9 cellular contexts compared by ENCODE assay signal in genomic region chr4:48777739-48778138, GRCh38. TPM values are rescaled to one million over a fixed set of nuclear protein-coding genes. Genes with fewer than 3 reads are reported as not detected.
DNase-seq lines count a peak whose midpoint lies in the region; ATAC-seq, FAIRE-seq and TF ChIP-seq lines count a peak whose summit lies in the region.
"Had no signal": no experiment of that assay in that cellular context is flagged by ENCODE, and none has a peak within 500 bp of the region (broad histone marks: within the 10 kb centered on the region; RNA-seq: fewer than 3 reads in every experiment).

No MANE protein-coding gene starts in this region.

- H3K9me2 ChIP-seq in PC-3 (replicated peaks; ENCODE audit: low read length), result no peaks in the 10 kb centered on the region

- peak overlapping the region; percentile 29 for H3K27ac ChIP-seq in PC-3 (ENCODE audit: low read length)
- H3K27ac ChIP-seq in endothelial cell of umbilical vein (ENCODE audit: insufficient read depth, low read depth, low read length), result no peak overlapping the region
- H3K27ac ChIP-seq in rectal smooth muscle tissue (ENCODE audit: low read depth, low read length), result peak overlapping the region; percentile 1

- FAIRE-seq in endothelial cell of umbilical vein (lab: Jason Lieb, UNC), result no peak

- no peaks in the 10 kb centered on the region for H3K9me1 ChIP-seq in endothelial cell of umbilical vein (replicated peaks; ENCODE audit: control insufficient read depth, extremely low read depth, insufficient read depth, low read length)

- peaks cover 67% of the 10 kb centered on the region for H3K79me2 ChIP-seq in PC-3 (ENCODE audit: low read length)
- peaks cover 65% of the 10 kb centered on the region for H3K79me2 ChIP-seq in endothelial cell of umbilical vein (ENCODE audit: control insufficient read depth, insufficient read depth, low read length)

- H3K4me3 ChIP-seq in PC-3 (ENCODE audit: low read length) (peak overlapping the region; percentile 79), endothelial cell of umbilical vein (replicated peaks in 1 of 3; ENCODE audit: insufficient read depth in 1 of 3, low read depth in 1 of 3, low read length in 3 of 3) (peak overlapping the region in 2 of 3 experiments; percentile 90 to 94), rectal smooth muscle tissue (ENCODE audit: low read length) (peak overlapping the region; percentile 78)
- H3K4me3 ChIP-seq: lung had no signal

- H3K27me3 ChIP-seq in PC-3 (ENCODE audit: low read length), result no peaks in the 10 kb centered on the region
- no peaks in the 10 kb centered on the region for H3K27me3 ChIP-seq in endothelial cell of umbilical vein (ENCODE audit: control insufficient read depth in 2 of 2, insufficient read depth in 2 of 2, low read length in 2 of 2)
- H3K27me3 ChIP-seq in rectal smooth muscle tissue (ENCODE audit: control insufficient read depth, insufficient read depth, low read length), result no peaks in the 10 kb centered on the region

- H3F3A ChIP-seq in PC-3 (ENCODE audit: low read length, unreplicated experiment), result no peaks in the 10 kb centered on the region

- POLR2A ChIA-PET in PC-3 (lab: Charles Lee; ENCODE audit: unreplicated experiment), result no interaction called here
- POLR2A ChIA-PET in endothelial cell of umbilical vein (lab: Charles Lee), result no interaction called here

- intact Hi-C loops in PC-3 (cut with micrococcal nuclease) (loop anchor here (2.0 to 5.0 kb wide), 3 partner anchors 95 to 199 kb away; partner anchors contain the start of gene OCIAD2), endothelial cell of umbilical vein (cut with micrococcal nuclease) (loop anchor here (5.0 to 10.0 kb wide), 2 partner anchors 53 to 185 kb away; no protein-coding TSS in a partner anchor)

- H4K20me1 ChIP-seq in PC-3 (ENCODE audit: low read length) (peaks cover 20% of the 10 kb centered on the region), endothelial cell of umbilical vein (replicated peaks; ENCODE audit: control insufficient read depth, extremely low read depth, insufficient read depth, low read length) (peaks cover 2% of the 10 kb centered on the region)

- CTCF ChIA-PET in PC-3 (lab: Charles Lee) (no interaction called here), endothelial cell of umbilical vein (lab: Charles Lee) (interaction anchor here (1.5 kb wide), 1 partner anchor 26 kb away, joined by 3 read pairs; no protein-coding TSS in a partner anchor)

- dilution Hi-C loops in endothelial cell of umbilical vein (cut with MboI; ENCODE audit: extremely low pct_ligation_motif_present, low sequenced_read_pairs), result no loop called here

- no peak for TF ChIP-seq CTCF in PC-3 (conservative IDR thresholded peaks at IDR 0.05; ENCODE audit: low read depth, low read length)
- no peak for TF ChIP-seq CTCF in endothelial cell of umbilical vein (IDR thresholded peaks at IDR 0.05; ENCODE audit: extremely low read depth in 1 of 2, insufficient read depth in 1 of 2, low read depth in 1 of 2, low read length in 2 of 2)

- H3K9ac ChIP-seq in PC-3 (ENCODE audit: low read length) (peak overlapping the region; percentile 89), endothelial cell of umbilical vein (replicated peaks; ENCODE audit: extremely low read depth, insufficient read depth, low read length) (peak overlapping the region; percentile 98), rectal smooth muscle tissue (ENCODE audit: low read length) (no peak overlapping the region)

- no peak for ATAC-seq in PC-3
- no peak for ATAC-seq in GM21367 (IDR thresholded peaks at IDR 0.05; ENCODE audit: unreplicated experiment)
- ATAC-seq in HG02970 (IDR thresholded peaks at IDR 0.05; ENCODE audit: low FRiP score, unreplicated experiment), result no peak

- no TSS peak for BruUV-seq in PC-3 (replicated peaks; lab: Mats Ljungman, UMichigan)
- no TSS peak for BruUV-seq in endothelial cell of umbilical vein (replicated peaks; lab: Mats Ljungman, UMichigan)

- H2AFZ ChIP-seq in PC-3 (ENCODE audit: low read length) (no peak overlapping the region), endothelial cell of umbilical vein (ENCODE audit: low read depth, low read length) (no peak overlapping the region)

- TF ChIP-seq POLR2A in endothelial cell of umbilical vein (IDR thresholded peaks at IDR 0.05; ENCODE audit: low read depth, low read length), result no peak

- H3K4me2 ChIP-seq in PC-3 (ENCODE audit: low read length) (peak overlapping the region; percentile 93), endothelial cell of umbilical vein (ENCODE audit: insufficient read depth, low read length) (peak overlapping the region; percentile 90)

- DNase-seq in ELR (ENCODE audit: low read depth) (peak; percentile 6), PC-3 (peak; percentile 8), endothelial cell of umbilical vein (ENCODE audit: low read depth, low spot score) (peak; percentile 32), activated gamma-delta T cell treated with Interleukin-2 at 50 U/mL for 16 hours (no peak), CD1c-positive myeloid dendritic cell (ENCODE audit: extremely low spot score) (no peak)

- H3K36me3 ChIP-seq in PC-3 (ENCODE audit: low read depth, low read length) (no peaks in the 10 kb centered on the region), endothelial cell of umbilical vein (ENCODE audit: control insufficient read depth in 2 of 2, extremely low read depth in 1 of 2, insufficient read depth in 2 of 2, low read length in 2 of 2) (no peaks in the 10 kb centered on the region), rectal smooth muscle tissue (ENCODE audit: control insufficient read depth, insufficient read depth, low read length) (no peaks in the 10 kb centered on the region)

- H3K4me1 ChIP-seq in PC-3 (ENCODE audit: insufficient read depth, low read length) (peaks cover 35% of the 10 kb centered on the region), endothelial cell of umbilical vein (ENCODE audit: control insufficient read depth, extremely low read depth, insufficient read depth, low read length) (peaks cover 35% of the 10 kb centered on the region), rectal smooth muscle tissue (ENCODE audit: control insufficient read depth, insufficient read depth, low read length) (peaks cover 14% of the 10 kb centered on the region)

- H3K9me3 ChIP-seq in PC-3 (ENCODE audit: low read length) (no peaks in the 10 kb centered on the region), endothelial cell of umbilical vein (replicated peaks; ENCODE audit: control insufficient read depth, insufficient read depth, low read length) (no peaks in the 10 kb centered on the region)

TF ChIP-seq in endothelial cell of umbilical vein, 7 proteins besides CTCF, POLR2A, EP300 and RAD21:
- TF ChIP-seq EZH2 (IDR thresholded peaks at IDR 0.05; ENCODE audit: borderline replicate concordance, low read depth, low read length, severe bottlenecking), result no peak
- TF ChIP-seq GATA2 (IDR thresholded peaks at IDR 0.05; ENCODE audit: insufficient read depth, insufficient read length, low read depth, low read length), result peak; percentile 46

RNA-seq across cellular contexts. Expression of gene FRYL, which starts 2.3 kb away (rescaled TPM):
- 29.9 and 31.3 TPM in 2 replicates for total RNA-seq in PC-3 (2014; rRNA removed)
- total RNA-seq in endothelial cell of umbilical vein, result 79.8 and 84.9 TPM in 2 replicates
- 12.5 and 17.0 TPM in 2 replicates for polyA plus RNA-seq in endothelial cell of umbilical vein
- 13.5 and 15.9 TPM in 2 replicates for polyA plus RNA-seq in endothelial cell of umbilical vein (2011; cell fraction: cytosol; rRNA removed)
- 107 and 117 TPM in 2 replicates for polyA plus RNA-seq in endothelial cell of umbilical vein (2011; cell fraction: nucleus; rRNA removed)
- polyA plus RNA-seq in endothelial cell of umbilical vein (2012), result 24.2 and 32.3 TPM in 2 replicates
- polyA minus RNA-seq in endothelial cell of umbilical vein, result 168 TPM in 2 replicates
- polyA minus RNA-seq in endothelial cell of umbilical vein (2011; cell fraction: cytosol; rRNA and poly(A)+ RNA removed), result 17.4 TPM
- 404 and 559 TPM in 2 replicates for polyA minus RNA-seq in endothelial cell of umbilical vein (2011; cell fraction: nucleus; rRNA and poly(A)+ RNA removed)

RNA-seq across cellular contexts. Expression of gene OCIAD1, which starts 53.1 kb away (rescaled TPM):
- total RNA-seq in PC-3 (2014; rRNA removed), result 52.6 and 61.0 TPM in 2 replicates
- total RNA-seq in endothelial cell of umbilical vein, result 99.9 and 101 TPM in 2 replicates
- 54.7 and 81.7 TPM in 2 replicates for polyA plus RNA-seq in endothelial cell of umbilical vein
- 98.7 and 103 TPM in 2 replicates for polyA plus RNA-seq in endothelial cell of umbilical vein (2011; cell fraction: cytosol; rRNA removed)
- polyA plus RNA-seq in endothelial cell of umbilical vein (2011; cell fraction: nucleus; rRNA removed), result 66.1 and 79.2 TPM in 2 replicates
- polyA plus RNA-seq in endothelial cell of umbilical vein (2012), result 95.8 and 118 TPM in 2 replicates
- polyA minus RNA-seq in endothelial cell of umbilical vein, result 57.2 and 58.1 TPM in 2 replicates
- polyA minus RNA-seq in endothelial cell of umbilical vein (2011; cell fraction: cytosol; rRNA and poly(A)+ RNA removed), result 22.2 TPM
- polyA minus RNA-seq in endothelial cell of umbilical vein (2011; cell fraction: nucleus; rRNA and poly(A)+ RNA removed), result 57.8 and 75.6 TPM in 2 replicates

Comparison
In these comparisons a context has a peak if more than half of its experiments do, and no peak if none do; other contexts are left out.
1. DNase-seq: peak in ELR (single experiment), PC-3 (single experiment) and endothelial cell of umbilical vein (single experiment); none in activated gamma-delta T cell treated with Interleukin-2 at 50 U/mL for 16 hours (single experiment) and CD1c-positive myeloid dendritic cell (single experiment).
2. Peak in every context shown above with its lines, with median percentiles within 50 percentile points of each other: H3K4me3 ChIP-seq.